Comparison of ENCODE assay signal across 8 cellular contexts in genomic region chr17:74922694-74923537, GRCh38. TPM values are rescaled to one million over a fixed set of nuclear protein-coding genes. Genes with fewer than 3 reads are reported as not detected.
DNase-seq lines count a peak whose midpoint lies in the region; ATAC-seq, FAIRE-seq and TF ChIP-seq lines count a peak whose summit lies in the region.

USH1G (minus strand) TSS chr17:74923255; CDS start chr17:74923073, 182 bp downstream.

- CTCF ChIA-PET in K562 (lab: Yijun Ruan, JAX; ENCODE audit: low intra/inter-chr PET ratio) = interaction anchor here (0.9 to 5.8 kb wide), 2 partner anchors 30 to 37 kb away, joined by 3 to 86 read pairs; no protein-coding TSS in a partner anchor

- in situ Hi-C loops in K562 (cut with MboI) = loop anchor here (5.0 kb wide), 1 partner anchor 34 kb away; no protein-coding TSS in a partner anchor

- POLR2A ChIA-PET in K562 (lab: Yijun Ruan, JAX) = interaction anchor here (0.6 to 1.7 kb wide), 5 partner anchors 9 to 348 kb away, joined by 3 to 7 read pairs (median 5); partner anchors contain the start of gene MIF4GD

- H3K36me3 ChIP-seq in K562 (ENCODE audit: control insufficient read depth, insufficient read depth, low read length) = no peaks in the 10 kb centered on the region
- no peaks in the 10 kb centered on the region for H3K36me3 ChIP-seq in vagina

- no TSS peak for BruUV-seq in K562 (replicated peaks; lab: Mats Ljungman, UMichigan)

- 9% methylated on average over 40 of the region's 57 CpGs for WGBS in K562 (ENCODE audit: insufficient coverage, low coverage, missing lambda C conversion rate)

- H3K79me2 ChIP-seq in K562 (ENCODE audit: control insufficient read depth, insufficient read depth, low read length) = no peaks in the 10 kb centered on the region

- peaks cover 18 to 55% of the 10 kb centered on the region in 2 experiments for H3K4me1 ChIP-seq in K562 (replicated peaks in 1 of 2; ENCODE audit: control insufficient read depth in 2 of 2, insufficient read depth in 2 of 2, low read length in 2 of 2)
- peaks cover 43% of the 10 kb centered on the region for H3K4me1 ChIP-seq in vagina

- H2AFZ ChIP-seq in K562 (ENCODE audit: low read depth, low read length) = peak within 1 kb of the TSS; percentile 100

- TF ChIP-seq POLR2A in K562 (conservative IDR thresholded peaks at IDR 0.05) (no peak), vagina (IDR thresholded peaks at IDR 0.05) (no peak)

- TF ChIP-seq RAD21 in K562 (CRISPR knock-in tag; conservative IDR thresholded peaks at IDR 0.05 in 1 of 2, IDR thresholded peaks at IDR 0.05 in 1 of 2) = no peak

- ATAC-seq in K562 = peak; percentile 80
- peak; percentile 25 for ATAC-seq in left lobe of liver
- ATAC-seq in GM19467 (IDR thresholded peaks at IDR 0.05; ENCODE audit: unreplicated experiment) = no peak

- H3K4me3 ChIP-seq in K562 (peak within 1 kb of the TSS; percentile 53), vagina (peak within 1 kb of the TSS; percentile 42 to 49)

- no peak for TF ChIP-seq CTCF in K562 (IDR thresholded peaks at IDR 0.05 in 2 of 3, conservative IDR thresholded peaks at IDR 0.05 in 1 of 3; ENCODE audit: insufficient read depth in 2 of 3, low read depth in 1 of 3, low read length in 3 of 3)
- TF ChIP-seq CTCF in vagina (IDR thresholded peaks at IDR 0.05) = no peak

- H3K9me3 ChIP-seq in K562 (replicated peaks; ENCODE audit: control insufficient read depth, insufficient read depth, low read depth, low read length) = no peaks in the 10 kb centered on the region
- H3K9me3 ChIP-seq in vagina = no peaks in the 10 kb centered on the region

- H3K4me2 ChIP-seq in K562 (ENCODE audit: insufficient read depth, low read length) = peak within 1 kb of the TSS; percentile 76

- no peaks in the 10 kb centered on the region for H3K9me1 ChIP-seq in K562 (ENCODE audit: control insufficient read depth, insufficient read depth, low read length)

- DNase-seq in stimulated activated CD8-positive, alpha-beta memory T cell treated with anti-CD3 and anti-CD28 coated beads, Interleukin-15, amount 100 ng/mL, for 1 hour (ENCODE audit: low read depth) = peak; percentile 4
- DNase-seq in stimulated activated CD8-positive, alpha-beta memory T cell treated with anti-CD3 and anti-CD28 coated beads, Interleukin-4, amount 100 ng/mL, for 48 hours = no peak
- DNase-seq in K562 (ENCODE audit: extremely low read depth in 1 of 4, low spot score in 3 of 4) (peak; percentile 66 to 91 (median 89)), left lobe of liver (ENCODE audit: low spot score) (no peak), vagina (ENCODE audit: extremely low spot score in 2 of 2) (no peak), SKM-1 treated with dmso at 0.1 percent for 144 hours (lab: John Stamatoyannopoulos, UW; ENCODE audit: unreplicated experiment) (no peak), DMS53 (lab: John Stamatoyannopoulos, UW) (no peak)

- H3K27ac ChIP-seq in K562 (ENCODE audit: extremely low read depth, low read depth, low read length) (peak within 1 kb of the TSS; percentile 66; the same call in 2 of the 3 replicates), vagina (no peak within 1 kb of the TSS)

- H3K9ac ChIP-seq in K562 (ENCODE audit: insufficient read depth in 1 of 2, low read depth in 2 of 2, low read length in 2 of 2) = peak within 1 kb of the TSS; percentile 57 to 90; a peak in 3 of 4 replicates

- intact Hi-C loops in K562 (cut with micrococcal nuclease) = loop anchor here (1.0 to 10.0 kb wide), 2 partner anchors 35 to 82 kb away; no protein-coding TSS in a partner anchor
- intact Hi-C loops in vagina (cut with DNase I) = no loop called here

- TF ChIP-seq EP300 in K562 (IDR thresholded peaks at IDR 0.05; ENCODE audit: low read length) = no peak

- H4K20me1 ChIP-seq in K562 (replicated peaks; ENCODE audit: control insufficient read depth, insufficient read depth, low read length) = no peaks in the 10 kb centered on the region

- H3K27me3 ChIP-seq in K562 (ENCODE audit: control insufficient read depth in 2 of 2, insufficient read depth in 2 of 2, low read length in 2 of 2) = peaks cover 9 to 30% of the 10 kb centered on the region in 2 experiments; a peak in 4 of 5 replicates
- H3K27me3 ChIP-seq in vagina = peaks cover 6% of the 10 kb centered on the region

- FAIRE-seq in K562 (lab: Jason Lieb, UNC) = no peak

TF ChIP-seq in K562, 482 proteins besides CTCF, POLR2A, EP300 and RAD21 (continues in another document):
- TF ChIP-seq VEZF1 (CRISPR knock-in tag; IDR thresholded peaks at IDR 0.05) (peak; percentile 91), KDM4B (IDR thresholded peaks at IDR 0.05; ENCODE audit: borderline replicate concordance in 2 of 2, low read depth in 1 of 2) (no peak), ZNF436 (CRISPR knock-in tag; IDR thresholded peaks at IDR 0.05) (no peak), ZNF431 (CRISPR knock-in tag; IDR thresholded peaks at IDR 0.05) (no peak), ZNF324 (CRISPR knock-in tag; IDR thresholded peaks at IDR 0.05) (no peak), EP400 (IDR thresholded peaks at IDR 0.05) (peak; percentile 51; the same call in 1 of the 2 replicates), RB1 (IDR thresholded peaks at IDR 0.05; ENCODE audit: low read depth) (peak; percentile 10; the same call in 1 of the 2 replicates), MNT (conservative IDR thresholded peaks at IDR 0.05) (peak in 1 of 2 experiments; percentile 78; a peak in 2 of 4 replicates), PHF8 (IDR thresholded peaks at IDR 0.05; ENCODE audit: borderline replicate concordance, low read length) (peak; percentile 41; the same call in 1 of the 2 replicates), SMARCA5 (IDR thresholded peaks at IDR 0.05) (no peak), POLR2G (IDR thresholded peaks at IDR 0.05; ENCODE audit: low read depth, low read length) (peak; percentile 52), PCBP1 (IDR thresholded peaks at IDR 0.05; ENCODE audit: low read depth, low read length, poor library complexity, severe bottlenecking) (peak; percentile 22), CREB1 (IDR thresholded peaks at IDR 0.05) (no peak), CREB1 (CRISPR knock-in tag; IDR thresholded peaks at IDR 0.05) (no peak), SREBF2 (CRISPR knock-in tag; IDR thresholded peaks at IDR 0.05) (no peak), CXXC5 (CRISPR knock-in tag; IDR thresholded peaks at IDR 0.05) (no peak), ZNF12 (CRISPR knock-in tag; IDR thresholded peaks at IDR 0.05) (0 out of 2 replicates have a peak, but pooled peaks have one; percentile 2), NCOA6 (IDR thresholded peaks at IDR 0.05) (peak; percentile 57; the same call in 1 of the 2 replicates), ZBTB7A (IDR thresholded peaks at IDR 0.05; ENCODE audit: borderline replicate concordance, control insufficient read depth, low read depth, low read length) (peak; percentile 54), ZNF282 (CRISPR knock-in tag; IDR thresholded peaks at IDR 0.05) (0 out of 2 replicates have a peak, but pooled peaks have one; percentile 1)

RNA-seq across cellular contexts. Expression of gene USH1G, which starts in this region (rescaled TPM):
- total RNA-seq in K562 (2011; cell fraction: chromatin; rRNA removed; ENCODE audit: low replicate concordance) = 2.8 and 9.8 TPM in 2 replicates
- total RNA-seq in K562 (2011; cell fraction: nucleolus; rRNA removed) = 7.1 and 8.3 TPM in 2 replicates
- total RNA-seq in K562 (2011; cell fraction: nucleoplasm; rRNA removed) = 4.5 and 5.5 TPM in 2 replicates
- total RNA-seq in K562 (2014; rRNA removed) (0.64 and 1.2 TPM in 2 replicates), K562 (2014; rRNA removed; fragmentation: Illumina TruSeq; extraction: Trizol) (0.16 and 0.22 TPM in 2 replicates), K562 (2015; rRNA removed; fragmentation: Illumina TruSeq; extraction: Trizol) (0.43 and 0.53 TPM in 2 replicates), K562 (2021) (1.00 and 1.4 TPM in 2 replicates), left lobe of liver (not detected), vagina (0.49 TPM)
- polyA plus RNA-seq in K562 (2011; rRNA removed) (0.57 and 0.77 TPM in 2 replicates), K562 (2014; fragmentation: Illumina TruSeq; extraction: Trizol) (0.42 and 0.71 TPM in 2 replicates), K562 (2014; fragmentation: Nextera tagmentation; extraction: Ambion mirVana) (not detected), K562 (2014; rRNA removed) (0.57 and 0.69 TPM in 2 replicates)
- polyA plus RNA-seq in K562 (2011; cell fraction: cytosol; rRNA removed) = 0.65 and 1.9 TPM in 2 replicates
- polyA plus RNA-seq in K562 (2011; cell fraction: nucleus; rRNA removed) = 1.2 and 2.7 TPM in 2 replicates
- polyA plus RNA-seq in K562 (2012) = 1.5 and 2.1 TPM in 2 replicates
- polyA minus RNA-seq in K562 (2011; rRNA and poly(A)+ RNA removed) = 4.8 and 11.0 TPM in 2 replicates
- polyA minus RNA-seq in K562 (2011; cell fraction: cytosol; rRNA and poly(A)+ RNA removed) = 0.82 and 1.6 TPM in 2 replicates
- 4.0 and 5.0 TPM in 2 replicates for polyA minus RNA-seq in K562 (2011; cell fraction: nucleus; rRNA and poly(A)+ RNA removed)

Comparison
In these comparisons a context has a peak if more than half of its experiments do, and no peak if none do; other contexts are left out.
1. DNase-seq: peak in stimulated activated CD8-positive, alpha-beta memory T cell treated with anti-CD3 and anti-CD28 coated beads, Interleukin-15, amount 100 ng/mL, for 1 hour (single experiment) and K562 (4 of 4); none in stimulated activated CD8-positive, alpha-beta memory T cell treated with anti-CD3 and anti-CD28 coated beads, Interleukin-4, amount 100 ng/mL, for 48 hours (single experiment), left lobe of liver (single experiment), vagina (0 of 2), SKM-1 treated with dmso at 0.1 percent for 144 hours (single experiment) and DMS53 (single experiment).
2. Peak in ATAC-seq in left lobe of liver; RNA of the gene not detected or under 1 TPM.